ENCODE assay signal across 27 cellular contexts in genomic region chr18:51300912-51301311, GRCh38.
"Had no signal": no experiment of that assay in that cellular context is flagged by ENCODE, and none has a peak within 500 bp of the region (broad histone marks: within the 10 kb centered on the region; RNA-seq: fewer than 3 reads in every experiment).

No MANE protein-coding gene starts in this region.

- FAIRE-seq: astrocyte had no signal

- H3K4me3 Mint-ChIP-seq: activated B cell treated with CpG ODN at 0.5 μM for 24 hours; activated CD4-positive, alpha-beta memory T cell treated with anti-CD3 and anti-CD28 coated beads, Interleukin-2, amount 10 ng/mL, durations not matched to agents 7 days and 5 days; brain had no signal

- H3K27ac Mint-ChIP-seq: activated B cell treated with CpG ODN at 0.5 μM for 24 hours; activated CD4-positive, alpha-beta memory T cell treated with anti-CD3 and anti-CD28 coated beads, Interleukin-2, amount 10 ng/mL, durations not matched to agents 7 days and 5 days; activated T-helper 2 cell treated with anti-CD3 and anti-CD28 coated beads, Interferon-gamma antibody, Interleukin-2, Interleukin-4, amounts not matched to agents 10 μg/mL and 5 μg/mL and 100 μg/mL, durations not matched to agents 14 hours and 24 hours and 36 hours; brain had no signal

- H3K27me3 ChIP-seq: MG63 had no signal

- H3K36me3 Mint-ChIP-seq: brain had no signal

- H3K4me3 ChIP-seq: MG63, PC-9 had no signal

- H3K27me3 Mint-ChIP-seq: brain had no signal

- DNase-seq: activated B cell treated with CpG ODN at 0.5 μM for 24 hours; activated CD4-positive, alpha-beta memory T cell treated with anti-CD3 and anti-CD28 coated beads, Interleukin-2, amount 10 ng/mL, durations not matched to agents 7 days and 5 days; activated CD4-positive, alpha-beta T cell treated with anti-CD3 and anti-CD28 coated beads for 1 hour; activated CD4-positive, alpha-beta T cell treated with anti-CD3 and anti-CD28 coated beads, Interleukin-2, amount 50 U/mL, for 1 hour; activated gamma-delta T cell treated with Interleukin-2 at 50 U/mL for 16 hours; activated naive CD4-positive, alpha-beta T cell treated with anti-CD3 and anti-CD28 coated beads, Interleukin-2, amount 50 U/mL, for 16 hours; activated T-cell treated with anti-CD3 and anti-CD28 coated beads for 4 hours; activated T-cell treated with anti-CD3 and anti-CD28 coated beads, Interleukin-2, amount 50 U/mL, for 48 hours; amygdala; cerebellar nuclear complex; MG63; NCI-H1048; NCI-H1417; NCI-H1694; NCI-H2029; NCI-H2107; NCI-H345; NCI-H510A treated with DMSO at 0.1 percent for 48 hours; NCI-H69; NK-92 treated with Interleukin-12 subunit alpha and Interleukin-12 subunit beta, amount 100 ng/mL, for 24 hours; PC-9; SHP77 treated with DMSO at 0.1 percent for 48 hours; T-helper 2 cell; T1000 had no signal

- H3K9me3 Mint-ChIP-seq: activated B cell treated with CpG ODN at 0.5 μM for 24 hours; activated CD4-positive, alpha-beta memory T cell treated with anti-CD3 and anti-CD28 coated beads, Interleukin-2, amount 10 ng/mL, durations not matched to agents 7 days and 5 days had no signal

- H3K36me3 ChIP-seq: MG63 had no signal

- H3K4me1 Mint-ChIP-seq: activated B cell treated with CpG ODN at 0.5 μM for 24 hours; activated CD4-positive, alpha-beta memory T cell treated with anti-CD3 and anti-CD28 coated beads, Interleukin-2, amount 10 ng/mL, durations not matched to agents 7 days and 5 days; brain had no signal
